ENCODE assay signal across 1 cellular context in the genomic region with DNA sequence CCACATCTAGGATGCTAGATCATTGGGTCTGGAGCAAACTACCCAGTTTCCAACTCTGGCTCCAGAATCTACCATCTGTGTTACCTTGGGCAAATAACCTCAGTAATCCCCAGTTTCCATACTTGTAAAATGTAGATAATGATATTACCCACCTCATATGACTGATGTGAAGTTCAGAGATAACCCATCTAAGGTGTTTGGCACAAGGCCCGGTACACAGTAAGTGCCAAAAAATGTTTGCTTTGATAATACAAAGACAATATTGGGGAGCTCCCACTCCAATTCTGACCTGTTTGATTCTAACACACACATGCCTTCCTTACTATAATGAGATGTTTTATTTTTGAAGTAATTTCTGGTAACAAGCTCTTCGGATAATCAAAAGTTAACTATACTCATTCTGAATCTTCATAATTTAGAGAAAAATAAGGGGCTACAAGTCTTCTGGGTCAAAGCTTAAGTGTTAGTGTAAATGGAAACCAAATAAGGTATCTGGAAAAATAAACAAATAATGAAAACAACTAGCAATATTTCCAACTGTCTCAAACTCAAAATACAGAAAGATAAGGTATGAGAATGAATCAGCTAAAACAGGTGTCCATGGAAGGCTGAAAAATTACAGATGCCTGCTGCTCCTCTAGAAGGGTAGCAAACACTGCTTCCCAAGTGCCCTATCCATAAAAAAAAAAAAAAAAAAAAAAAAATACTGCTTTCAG.
A peak's percentile ranks its signal among the peaks of the same experiment; 100 is the strongest.
TF ChIP-seq lines count a peak whose summit lies in the region.

No MANE protein-coding gene starts in this region.

TF ChIP-seq in HepG2, 621 proteins besides CTCF, POLR2A, EP300 and RAD21:
- TF ChIP-seq POLR2G (IDR thresholded peaks at IDR 0.05; ENCODE audit: low read depth, low read length) = no peak
- TF ChIP-seq RBM22 (optimal IDR thresholded peaks at IDR 0.05; ENCODE audit: low read length) = peak; percentile 80
